ENCODE assay signal across 8 cellular contexts in the genomic region with DNA sequence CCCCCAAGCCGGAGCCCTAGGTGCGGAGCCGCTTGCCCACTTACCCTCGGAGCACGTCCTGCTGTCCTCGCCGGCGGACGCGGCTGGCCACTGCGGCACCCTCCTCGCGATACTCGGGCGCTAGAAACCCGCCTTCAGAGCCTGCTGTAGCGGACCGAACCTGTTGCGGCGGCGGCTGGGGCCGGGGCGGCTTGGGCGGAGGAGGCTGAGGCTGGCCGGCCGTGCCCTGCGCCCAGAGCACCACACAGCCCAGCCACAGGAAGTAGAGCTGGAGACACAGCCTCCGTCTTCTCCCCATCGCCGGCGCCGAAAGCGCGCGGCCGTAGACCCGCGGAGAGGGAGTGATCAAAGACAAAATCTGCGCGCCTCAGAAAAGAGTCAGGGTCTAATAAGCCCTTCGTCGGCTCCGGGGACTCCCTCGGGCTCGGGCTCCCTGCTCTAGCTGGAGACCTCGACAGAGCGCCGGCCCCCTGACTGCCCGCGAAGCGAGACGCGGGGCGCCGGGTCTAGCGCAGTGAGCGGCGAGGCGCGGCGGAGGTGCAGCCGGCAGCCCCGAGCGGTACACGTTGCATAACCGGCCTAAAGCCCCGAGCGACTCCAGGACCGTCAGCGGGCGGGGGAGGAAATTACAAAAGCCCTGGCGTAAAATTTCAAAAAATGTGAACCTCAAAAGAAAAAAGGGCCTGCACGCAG. TPM values are rescaled to one million over a fixed set of nuclear protein-coding genes. Genes with fewer than 3 reads are reported as not detected.
DNase-seq lines count a peak whose midpoint lies in the region; ATAC-seq, FAIRE-seq and TF ChIP-seq lines count a peak whose summit lies in the region.

No MANE protein-coding gene starts in this region.

- intact Hi-C loops in right cardiac atrium (cut with DNase I) (no loop called here), sigmoid colon (cut with DNase I) (no loop called here)

- peak overlapping the region; percentile 89 to 93 for H3K27ac ChIP-seq in A549
- peak overlapping the region; percentile 89 for H3K27ac ChIP-seq in HEK293 (ENCODE audit: extremely low read depth, low read depth, low read length)
- no peak overlapping the region for H3K27ac ChIP-seq in right cardiac atrium (ENCODE audit: low read length)
- peak overlapping the region in 2 of 4 donors; percentile 50 to 78 for H3K27ac ChIP-seq in sigmoid colon

- H3K4me1 ChIP-seq in A549: peaks cover 24% of the 10 kb centered on the region; the same call in 2 of the 3 replicates
- H3K4me1 ChIP-seq in HEK293 (ENCODE audit: control insufficient read depth, insufficient read depth, low read length): peaks cover 8% of the 10 kb centered on the region
- no peaks in the 10 kb centered on the region for H3K4me1 ChIP-seq in right cardiac atrium (ENCODE audit: control insufficient read depth, insufficient read depth, low read length)
- H3K4me1 ChIP-seq in sigmoid colon: peaks cover 0 to 30% (median 26%) of the 10 kb centered on the region in 4 donors

- H3K27me3 ChIP-seq in right cardiac atrium (ENCODE audit: control insufficient read depth, insufficient read depth) (no peaks in the 10 kb centered on the region), sigmoid colon (peaks cover 15 to 70% (median 51%) of the 10 kb centered on the region in 3 donors)

- H3K4me2 ChIP-seq in A549: peak overlapping the region; percentile 86

- no peak for TF ChIP-seq POLR2A in A549 (IDR thresholded peaks at IDR 0.05; ENCODE audit: low read length)
- TF ChIP-seq POLR2A in sigmoid colon (IDR thresholded peaks at IDR 0.05): no peak

- peak; percentile 62 to 64 for ATAC-seq in A549
- peak; percentile 58 to 75 for ATAC-seq in right cardiac atrium
- no peak for ATAC-seq in GM18867 (IDR thresholded peaks at IDR 0.05; ENCODE audit: unreplicated experiment)

- POLR2A ChIA-PET in A549 (lab: Yijun Ruan, JAX) (interaction anchor here (1.9 kb wide), 1 partner anchor 41 kb away, joined by 7 read pairs; no protein-coding TSS in a partner anchor), HEK293 (lab: Yijun Ruan, JAX) (interaction anchor here (1.1 to 1.7 kb wide), 2 partner anchors 130 to 558 kb away, joined by 3 to 7 read pairs; no protein-coding TSS in a partner anchor)

- CTCF ChIA-PET in A549 (lab: Yijun Ruan, JAX): interaction anchor here (1.8 kb wide), 1 partner anchor 38 kb away, joined by 5 read pairs; no protein-coding TSS in a partner anchor
- CTCF ChIA-PET in HEK293 (lab: Yijun Ruan, JAX): interaction anchor here (0.6 to 0.7 kb wide), 2 partner anchors 10 to 31 kb away, joined by 3 to 4 read pairs; no protein-coding TSS in a partner anchor

- DNase-seq in A549 (ENCODE audit: low read depth in 1 of 2, low spot score in 1 of 2) (peak; percentile 26 to 45), right cardiac atrium (peak; percentile 36 to 54 (median 49)), sigmoid colon (no peak), NCI-H2107 (lab: John Stamatoyannopoulos, UW) (no peak), COLO829 (ENCODE audit: low spot score) (no peak)

- TF ChIP-seq RAD21 in A549 (conservative IDR thresholded peaks at IDR 0.05 in 1 of 2, IDR thresholded peaks at IDR 0.05 in 1 of 2): no peak

- H3K9me3 ChIP-seq in A549 (no peaks in the 10 kb centered on the region), HEK293 (ENCODE audit: control insufficient read depth, insufficient read depth, low read depth, low read length) (no peaks in the 10 kb centered on the region), right cardiac atrium (ENCODE audit: control insufficient read depth, low read length) (no peaks in the 10 kb centered on the region), sigmoid colon (no peaks in the 10 kb centered on the region)

- no peak for TF ChIP-seq EP300 in A549 (IDR thresholded peaks at IDR 0.05)
- no peak for TF ChIP-seq EP300 in sigmoid colon (IDR thresholded peaks at IDR 0.05)

- H3K36me3 ChIP-seq in HEK293 (ENCODE audit: control insufficient read depth in 2 of 2, insufficient read depth in 1 of 2, low read length in 2 of 2): peaks cover 5 to 20% of the 10 kb centered on the region in 2 experiments; a peak in 2 of 3 replicates
- H3K36me3 ChIP-seq in sigmoid colon: no peaks in the 10 kb centered on the region

- no peak for TF ChIP-seq CTCF in A549 (IDR thresholded peaks at IDR 0.05)
- TF ChIP-seq CTCF in HEK293 (tag by site-specific recombination; IDR thresholded peaks at IDR 0.05): no peak
- TF ChIP-seq CTCF in WI38 (IDR thresholded peaks at IDR 0.05; ENCODE audit: low read depth, low read length): no peak
- TF ChIP-seq CTCF in sigmoid colon (IDR thresholded peaks at IDR 0.05): no peak

- 1% methylated on average over 12 of the region's 73 CpGs for WGBS in A549 (ENCODE audit: missing lambda C conversion rate)
- under 1% methylated on average over 73 of the region's 73 CpGs for WGBS in right cardiac atrium
- WGBS in sigmoid colon, 2 donors: 1 to 3% methylated on average over 73 of the region's 73 CpGs

- H3K4me3 ChIP-seq in A549: peak overlapping the region; percentile 84
- H3K4me3 ChIP-seq in HEK293 (ENCODE audit: low read depth, low read length): peak overlapping the region; percentile 78
- H3K4me3 ChIP-seq in WI38 (ENCODE audit: low read depth, low read length): peak overlapping the region; percentile 75
- H3K4me3 ChIP-seq in right cardiac atrium (ENCODE audit: low read length): peak overlapping the region; percentile 39
- H3K4me3 ChIP-seq in sigmoid colon: peak overlapping the region; percentile 25 to 59 (median 50)

- FAIRE-seq in A549 (lab: Jason Lieb, UNC): no peak

TF ChIP-seq in A549, 52 proteins besides CTCF, POLR2A, EP300 and RAD21 (continues in another document):
- TF ChIP-seq CHD2 (IDR thresholded peaks at IDR 0.05; ENCODE audit: low read length, partially characterized antibody): peak; percentile 49
- TF ChIP-seq, protein P1, sequence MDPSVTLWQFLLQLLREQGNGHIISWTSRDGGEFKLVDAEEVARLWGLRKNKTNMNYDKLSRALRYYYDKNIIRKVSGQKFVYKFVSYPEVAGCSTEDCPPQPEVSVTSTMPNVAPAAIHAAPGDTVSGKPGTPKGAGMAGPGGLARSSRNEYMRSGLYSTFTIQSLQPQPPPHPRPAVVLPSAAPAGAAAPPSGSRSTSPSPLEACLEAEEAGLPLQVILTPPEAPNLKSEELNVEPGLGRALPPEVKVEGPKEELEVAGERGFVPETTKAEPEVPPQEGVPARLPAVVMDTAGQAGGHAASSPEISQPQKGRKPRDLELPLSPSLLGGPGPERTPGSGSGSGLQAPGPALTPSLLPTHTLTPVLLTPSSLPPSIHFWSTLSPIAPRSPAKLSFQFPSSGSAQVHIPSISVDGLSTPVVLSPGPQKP (IDR thresholded peaks at IDR 0.05; ENCODE audit: low read depth, low read length): no peak
- TF ChIP-seq, protein P2, sequence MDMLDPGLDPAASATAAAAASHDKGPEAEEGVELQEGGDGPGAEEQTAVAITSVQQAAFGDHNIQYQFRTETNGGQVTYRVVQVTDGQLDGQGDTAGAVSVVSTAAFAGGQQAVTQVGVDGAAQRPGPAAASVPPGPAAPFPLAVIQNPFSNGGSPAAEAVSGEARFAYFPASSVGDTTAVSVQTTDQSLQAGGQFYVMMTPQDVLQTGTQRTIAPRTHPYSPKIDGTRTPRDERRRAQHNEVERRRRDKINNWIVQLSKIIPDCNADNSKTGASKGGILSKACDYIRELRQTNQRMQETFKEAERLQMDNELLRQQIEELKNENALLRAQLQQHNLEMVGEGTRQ (IDR thresholded peaks at IDR 0.05): no peak

TF ChIP-seq in HEK293, 187 proteins besides CTCF, POLR2A, EP300 and RAD21 (continues in another document):
- TF ChIP-seq ZNF335 (tag by site-specific recombination; conservative IDR thresholded peaks at IDR 0.05) (peak; percentile 13; the same call in 1 of the 2 replicates), SCRT2 (tag by site-specific recombination; IDR thresholded peaks at IDR 0.05) (peak; percentile 98), ZNF585B (tag by site-specific recombination; IDR thresholded peaks at IDR 0.05) (no peak), ZNF211 (tag by site-specific recombination; IDR thresholded peaks at IDR 0.05; ENCODE audit: low read depth) (no peak), ZNF221 (tag by site-specific recombination; IDR thresholded peaks at IDR 0.05; ENCODE audit: borderline replicate concordance) (no peak), PRDM1 (tag by site-specific recombination; IDR thresholded peaks at IDR 0.05) (no peak)
- TF ChIP-seq, protein P3, sequence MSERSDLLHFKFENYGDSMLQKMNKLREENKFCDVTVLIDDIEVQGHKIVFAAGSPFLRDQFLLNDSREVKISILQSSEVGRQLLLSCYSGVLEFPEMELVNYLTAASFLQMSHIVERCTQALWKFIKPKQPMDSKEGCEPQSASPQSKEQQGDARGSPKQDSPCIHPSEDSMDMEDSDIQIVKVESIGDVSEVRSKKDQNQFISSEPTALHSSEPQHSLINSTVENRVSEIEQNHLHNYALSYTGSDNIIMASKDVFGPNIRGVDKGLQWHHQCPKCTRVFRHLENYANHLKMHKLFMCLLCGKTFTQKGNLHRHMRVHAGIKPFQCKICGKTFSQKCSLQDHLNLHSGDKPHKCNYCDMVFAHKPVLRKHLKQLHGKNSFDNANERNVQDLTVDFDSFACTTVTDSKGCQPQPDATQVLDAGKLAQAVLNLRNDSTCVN (tag by site-specific recombination; optimal IDR thresholded peaks at IDR 0.05): peak; percentile 79

RNA-seq across cellular contexts. Expression of a gene that starts 0.6 kb away (rescaled TPM):
- polyA plus RNA-seq in A549 (2011; rRNA removed) (22.2 and 28.3 TPM in 2 replicates), A549 (2017; fragmentation: RNase III; extraction: RNeasy Plus Mini Kit Qiagen cat#74134 plus additional on column Dnase treatment) (22.4 to 30.8 TPM (median 22.7 TPM) in 3 replicates), right cardiac atrium (1.5 TPM), sigmoid colon (under 1 TPM in 2 of 3 donors, not detected in 1; 0.23 to 0.52 TPM)
- polyA plus RNA-seq in A549 (2012; cell fraction: cytosol; rRNA removed): 7.4 and 8.9 TPM in 2 replicates
- 27.5 and 38.7 TPM in 2 replicates for polyA plus RNA-seq in A549 (2012; cell fraction: nucleus; rRNA removed)
- polyA minus RNA-seq in A549 (2011; rRNA and poly(A)+ RNA removed): 83.9 and 89.5 TPM in 2 replicates
- total RNA-seq in right cardiac atrium (1 to 10 TPM in 2 of 4 donors, under 1 TPM in 2; 0.51 to 1.7 (median 0.94) TPM), sigmoid colon (1 to 10 TPM in 1 of 4 donors, under 1 TPM in 3; 0.36 to 2.0 (median 0.52) TPM)

Comparison
In these comparisons a context has a peak if more than half of its experiments do, and no peak if none do; other contexts are left out.
1. DNase-seq: peak in A549 (2 of 2) and right cardiac atrium (3 of 3); none in sigmoid colon (single experiment), NCI-H2107 (single experiment) and COLO829 (single experiment).
2. Peak in every context shown above with its lines, with median percentiles within 50 percentile points of each other: H3K4me3 ChIP-seq.